Comparison of ENCODE assay signal across 14 cellular contexts in the genomic region with DNA sequence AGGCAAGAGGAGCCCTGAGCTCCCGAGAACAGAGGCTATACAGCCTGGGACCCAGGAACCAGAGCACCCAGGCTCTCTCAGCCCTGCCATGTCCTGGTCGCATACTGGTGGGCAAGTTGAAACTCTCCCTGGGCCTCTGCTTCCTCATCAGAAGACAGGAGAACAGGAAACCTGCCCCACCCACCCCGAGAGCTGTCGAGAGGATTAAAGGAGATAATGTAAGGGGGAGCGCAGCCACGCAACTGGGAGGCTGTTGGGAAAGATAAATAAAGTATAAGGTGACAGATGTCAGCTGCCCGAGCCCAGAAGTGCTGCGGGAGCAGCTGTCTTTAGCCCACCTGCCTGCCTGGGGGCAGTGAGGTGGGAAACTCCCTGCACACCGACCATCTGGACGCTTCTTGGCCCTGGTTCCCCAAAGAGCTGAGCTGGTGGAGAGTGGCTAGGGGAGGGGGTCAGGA. TPM values are rescaled to one million over a fixed set of nuclear protein-coding genes. Genes with fewer than 3 reads are reported as not detected.
DNase-seq lines count a peak whose midpoint lies in the region; ATAC-seq and TF ChIP-seq lines count a peak whose summit lies in the region.
"Had no signal": no experiment of that assay in that cellular context is flagged by ENCODE, and none has a peak within 500 bp of the region (broad histone marks: within the 10 kb centered on the region; RNA-seq: fewer than 3 reads in every experiment).

No MANE protein-coding gene starts in this region.

- intact Hi-C loops in left colon (cut with DNase I, micrococcal nuclease) (no loop called here), tibial artery (cut with DNase I; ENCODE audit: low total_unique reads) (no loop called here), esophagus squamous epithelium (cut with DNase I) (no loop called here)

- peak; percentile 25; the same call in 1 of the 3 replicates for ATAC-seq in RWPE2 (ENCODE audit: low read depth)
- peak; percentile 60 for ATAC-seq in left colon
- no peak for ATAC-seq in GM18867 (IDR thresholded peaks at IDR 0.05; ENCODE audit: unreplicated experiment)
- ATAC-seq: natural killer cell had no signal

- H3K9me3 ChIP-seq in RWPE2 (ENCODE audit: severe bottlenecking) (no peaks in the 10 kb centered on the region), tibial artery (peaks cover 0 to 9% (median 7%) of the 10 kb centered on the region in 3 donors), esophagus squamous epithelium (no peaks in the 10 kb centered on the region), Karpas-422 (ENCODE audit: low read length) (no peaks in the 10 kb centered on the region)

- H3K4me3 ChIP-seq in RWPE2 (ENCODE audit: severe bottlenecking): no peak overlapping the region
- no peak overlapping the region for H3K4me3 ChIP-seq in tibial artery
- no peak overlapping the region for H3K4me3 ChIP-seq in esophagus squamous epithelium
- no peak overlapping the region for H3K4me3 ChIP-seq in Karpas-422 (ENCODE audit: low read length)
- H3K4me3 ChIP-seq: coronary artery, skin epidermis had no signal

- DNase-seq in DMS53 (lab: John Stamatoyannopoulos, UW): peak; percentile 99
- DNase-seq in NCI-H2029 (lab: John Stamatoyannopoulos, UW): peak; percentile 90
- DNase-seq in RWPE2 (ENCODE audit: low spot score): no peak
- peak; percentile 44 to 49 for DNase-seq in left colon
- DNase-seq in tibial artery: no peak
- no peak for DNase-seq in esophagus squamous epithelium (lab: John Stamatoyannopoulos, UW)
- no peak for DNase-seq in Karpas-422
- DNase-seq: activated naive CD8-positive, alpha-beta T cell treated with anti-CD3 and anti-CD28 coated beads, Interleukin-2, amount 10 ng/mL, durations not matched to agents 7 days and 5 days; kidney; natural killer cell had no signal

- H3K27ac ChIP-seq in RWPE2 (ENCODE audit: poor library complexity, severe bottlenecking): no peak overlapping the region
- no peak overlapping the region for H3K27ac ChIP-seq in tibial artery
- H3K27ac ChIP-seq in esophagus squamous epithelium: no peak overlapping the region
- no peak overlapping the region for H3K27ac ChIP-seq in Karpas-422 (ENCODE audit: low read length)
- H3K27ac ChIP-seq: coronary artery, skin epidermis had no signal

- 18 to 20% methylated on average over 9 to 10 of the region's 10 CpGs for WGBS in esophagus squamous epithelium, 2 donors

- H4K20me1 ChIP-seq in Karpas-422 (ENCODE audit: insufficient read depth, low read depth, low read length): no peaks in the 10 kb centered on the region

- H3K79me2 ChIP-seq in Karpas-422 (ENCODE audit: low read length): no peaks in the 10 kb centered on the region

- H3K4me1 ChIP-seq in RWPE2 (ENCODE audit: insufficient read depth, poor library complexity, severe bottlenecking) (no peaks in the 10 kb centered on the region), tibial artery (no peaks in the 10 kb centered on the region), esophagus squamous epithelium (peaks cover 0 to 9% (median 3%) of the 10 kb centered on the region in 3 donors), Karpas-422 (ENCODE audit: low read length) (no peaks in the 10 kb centered on the region)

- TF ChIP-seq CTCF in RWPE2 (IDR thresholded peaks at IDR 0.05; ENCODE audit: poor library complexity, severe bottlenecking): no peak
- TF ChIP-seq CTCF in tibial artery (IDR thresholded peaks at IDR 0.05): no peak
- no peak for TF ChIP-seq CTCF in esophagus squamous epithelium (IDR thresholded peaks at IDR 0.05)

- H3K36me3 ChIP-seq in RWPE2 (ENCODE audit: low read depth) (no peaks in the 10 kb centered on the region), tibial artery (no peaks in the 10 kb centered on the region), esophagus squamous epithelium (no peaks in the 10 kb centered on the region), Karpas-422 (ENCODE audit: insufficient read depth, low read length) (no peaks in the 10 kb centered on the region)

- no peak overlapping the region for H2AFZ ChIP-seq in Karpas-422 (ENCODE audit: low read length)

- H3K9ac ChIP-seq in Karpas-422 (ENCODE audit: low read length): no peak overlapping the region

- TF ChIP-seq POLR2A in esophagus squamous epithelium (IDR thresholded peaks at IDR 0.05): no peak

- H3K9me2 ChIP-seq in Karpas-422 (replicated peaks; ENCODE audit: insufficient read depth, low read length): no peaks in the 10 kb centered on the region

- H3K27me3 ChIP-seq in RWPE2 (ENCODE audit: insufficient read depth, poor library complexity, severe bottlenecking): no peaks in the 10 kb centered on the region
- peaks cover 0 to 43% of the 10 kb centered on the region in 2 donors for H3K27me3 ChIP-seq in tibial artery
- peaks cover 0 to 75% (median 0%) of the 10 kb centered on the region in 4 donors for H3K27me3 ChIP-seq in esophagus squamous epithelium
- H3K27me3 ChIP-seq in Karpas-422 (ENCODE audit: low read length): no peaks in the 10 kb centered on the region

- no peak overlapping the region for H3K4me2 ChIP-seq in Karpas-422 (ENCODE audit: low read depth, low read length, poor library complexity, severe bottlenecking)

RNA-seq across cellular contexts. Expression of a gene that starts 6.8 kb away (rescaled TPM):
- total RNA-seq in left colon (1 to 10 TPM; 2.1 to 3.5 TPM), esophagus squamous epithelium (under 1 TPM in 2 of 4 donors, not detected in 2; 0.12 to 0.76 TPM)
- not detected in 2 replicates for total RNA-seq in Karpas-422 (2014; rRNA removed; shearing (Covaris generic); ENCODE audit: low replicate concordance)
- total RNA-seq: B cell had no signal

RNA-seq across cellular contexts. Expression of a gene that starts 28.9 kb away (rescaled TPM):
- under 1 TPM in 1 of 2 donors, not detected in 1; 0.24 TPM for total RNA-seq in left colon
- total RNA-seq in esophagus squamous epithelium: not detected
- not detected in 2 replicates for total RNA-seq in Karpas-422 (2014; rRNA removed; shearing (Covaris generic); ENCODE audit: low replicate concordance)
- total RNA-seq: activated naive CD8-positive, alpha-beta T cell treated with anti-CD3 and anti-CD28 coated beads, Interleukin-2, amount 10 ng/mL, durations not matched to agents 7 days and 5 days; B cell; kidney had no signal

RNA-seq across cellular contexts. Expression of a gene that starts 34.5 kb away (rescaled TPM):
- total RNA-seq in left colon (under 1 TPM in 1 of 2 donors, not detected in 1; 0.31 TPM), esophagus squamous epithelium (under 1 TPM in 1 of 4 donors, not detected in 3; 0.38 TPM)
- total RNA-seq in Karpas-422 (2014; rRNA removed; shearing (Covaris generic); ENCODE audit: low replicate concordance): not detected in 2 replicates
- total RNA-seq: activated naive CD8-positive, alpha-beta T cell treated with anti-CD3 and anti-CD28 coated beads, Interleukin-2, amount 10 ng/mL, durations not matched to agents 7 days and 5 days; B cell; kidney; natural killer cell had no signal

RNA-seq across cellular contexts. Expression of a gene that starts 58.8 kb away (rescaled TPM):
- not detected for total RNA-seq in left colon
- total RNA-seq in esophagus squamous epithelium: under 1 TPM in 1 of 4 donors, not detected in 3; 0.19 TPM
- total RNA-seq in Karpas-422 (2014; rRNA removed; shearing (Covaris generic); ENCODE audit: low replicate concordance): not detected in 2 replicates
- total RNA-seq: B cell had no signal

Comparison
In these comparisons a context has a peak if more than half of its experiments do, and no peak if none do; other contexts are left out.
1. DNase-seq: peak in DMS53 (single experiment), NCI-H2029 (single experiment) and left colon (2 of 2); none in RWPE2 (single experiment), tibial artery (0 of 2), esophagus squamous epithelium (single experiment) and Karpas-422 (single experiment).